In genomic region chr14:24394275-24394674, GRCh38 we compare ENCODE assay signal across 1 cellular context.
TF ChIP-seq lines count a peak whose summit lies in the region.

No MANE protein-coding gene starts in this region.

TF ChIP-seq in HEK293T, 16 proteins besides CTCF, POLR2A, EP300 and RAD21:
- TF ChIP-seq ZNF384 (IDR thresholded peaks at IDR 0.05), result peak; percentile 69
- no peak for TF ChIP-seq PKNOX1 (IDR thresholded peaks at IDR 0.05)
